ENCODE assay signal across 1 cellular context in genomic region chr6:166351715-166352285, GRCh38.
A peak's percentile ranks its signal among the peaks of the same experiment; 100 is the strongest.
TF ChIP-seq lines count a peak whose summit lies in the region.

No MANE protein-coding gene starts in this region.

TF ChIP-seq in HepG2, 621 proteins besides CTCF, POLR2A, EP300 and RAD21 (continues in another document):
- peak; percentile 23; the same call in 1 of the 2 replicates for TF ChIP-seq HMG20A (CRISPR knock-in tag; IDR thresholded peaks at IDR 0.05; ENCODE audit: borderline replicate concordance)
- 0 out of 2 replicates have a peak, but pooled peaks have one; percentile 25 for TF ChIP-seq NR2F6 (IDR thresholded peaks at IDR 0.05)
- TF ChIP-seq NR2F6 (CRISPR knock-in tag; IDR thresholded peaks at IDR 0.05): peak; percentile 9; the same call in 1 of the 2 replicates
- TF ChIP-seq ARID5B (CRISPR knock-in tag; IDR thresholded peaks at IDR 0.05): peak; percentile 77
- no peak for TF ChIP-seq CREB1 (IDR thresholded peaks at IDR 0.05)
- TF ChIP-seq CREB1 (CRISPR knock-in tag; IDR thresholded peaks at IDR 0.05): peak; percentile 39; the same call in 1 of the 2 replicates
- TF ChIP-seq HOMEZ (CRISPR knock-in tag; IDR thresholded peaks at IDR 0.05; ENCODE audit: low read depth): peak; percentile 52
- no peak for TF ChIP-seq ZSCAN12 (CRISPR knock-in tag; IDR thresholded peaks at IDR 0.05)
- peak; percentile 44; the same call in 1 of the 2 replicates for TF ChIP-seq SIX1 (CRISPR knock-in tag; IDR thresholded peaks at IDR 0.05; ENCODE audit: borderline replicate concordance)
- peak; percentile 17; the same call in 1 of the 2 replicates for TF ChIP-seq ATF2 (CRISPR knock-in tag; IDR thresholded peaks at IDR 0.05)
- 0 out of 2 replicates have a peak, but pooled peaks have one; percentile 38 for TF ChIP-seq TFE3 (CRISPR knock-in tag; IDR thresholded peaks at IDR 0.05)
- TF ChIP-seq TBX3 (IDR thresholded peaks at IDR 0.05; ENCODE audit: borderline replicate concordance): peak; percentile 53; the same call in 1 of the 2 replicates
- peak; percentile 74; the same call in 1 of the 2 replicates for TF ChIP-seq NCOA2 (CRISPR knock-in tag; IDR thresholded peaks at IDR 0.05)
- TF ChIP-seq, protein P1, sequence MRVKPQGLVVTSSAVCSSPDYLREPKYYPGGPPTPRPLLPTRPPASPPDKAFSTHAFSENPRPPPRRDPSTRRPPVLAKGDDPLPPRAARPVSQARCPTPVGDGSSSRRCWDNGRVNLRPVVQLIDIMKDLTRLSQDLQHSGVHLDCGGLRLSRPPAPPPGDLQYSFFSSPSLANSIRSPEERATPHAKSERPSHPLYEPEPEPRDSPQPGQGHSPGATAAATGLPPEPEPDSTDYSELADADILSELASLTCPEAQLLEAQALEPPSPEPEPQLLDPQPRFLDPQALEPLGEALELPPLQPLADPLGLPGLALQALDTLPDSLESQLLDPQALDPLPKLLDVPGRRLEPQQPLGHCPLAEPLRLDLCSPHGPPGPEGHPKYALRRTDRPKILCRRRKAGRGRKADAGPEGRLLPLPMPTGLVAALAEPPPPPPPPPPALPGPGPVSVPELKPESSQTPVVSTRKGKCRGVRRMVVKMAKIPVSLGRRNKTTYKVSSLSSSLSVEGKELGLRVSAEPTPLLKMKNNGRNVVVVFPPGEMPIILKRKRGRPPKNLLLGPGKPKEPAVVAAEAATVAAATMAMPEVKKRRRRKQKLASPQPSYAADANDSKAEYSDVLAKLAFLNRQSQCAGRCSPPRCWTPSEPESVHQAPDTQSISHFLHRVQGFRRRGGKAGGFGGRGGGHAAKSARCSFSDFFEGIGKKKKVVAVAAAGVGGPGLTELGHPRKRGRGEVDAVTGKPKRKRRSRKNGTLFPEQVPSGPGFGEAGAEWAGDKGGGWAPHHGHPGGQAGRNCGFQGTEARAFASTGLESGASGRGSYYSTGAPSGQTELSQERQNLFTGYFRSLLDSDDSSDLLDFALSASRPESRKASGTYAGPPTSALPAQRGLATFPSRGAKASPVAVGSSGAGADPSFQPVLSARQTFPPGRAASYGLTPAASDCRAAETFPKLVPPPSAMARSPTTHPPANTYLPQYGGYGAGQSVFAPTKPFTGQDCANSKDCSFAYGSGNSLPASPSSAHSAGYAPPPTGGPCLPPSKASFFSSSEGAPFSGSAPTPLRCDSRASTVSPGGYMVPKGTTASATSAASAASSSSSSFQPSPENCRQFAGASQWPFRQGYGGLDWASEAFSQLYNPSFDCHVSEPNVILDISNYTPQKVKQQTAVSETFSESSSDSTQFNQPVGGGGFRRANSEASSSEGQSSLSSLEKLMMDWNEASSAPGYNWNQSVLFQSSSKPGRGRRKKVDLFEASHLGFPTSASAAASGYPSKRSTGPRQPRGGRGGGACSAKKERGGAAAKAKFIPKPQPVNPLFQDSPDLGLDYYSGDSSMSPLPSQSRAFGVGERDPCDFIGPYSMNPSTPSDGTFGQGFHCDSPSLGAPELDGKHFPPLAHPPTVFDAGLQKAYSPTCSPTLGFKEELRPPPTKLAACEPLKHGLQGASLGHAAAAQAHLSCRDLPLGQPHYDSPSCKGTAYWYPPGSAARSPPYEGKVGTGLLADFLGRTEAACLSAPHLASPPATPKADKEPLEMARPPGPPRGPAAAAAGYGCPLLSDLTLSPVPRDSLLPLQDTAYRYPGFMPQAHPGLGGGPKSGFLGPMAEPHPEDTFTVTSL (CRISPR knock-in tag; IDR thresholded peaks at IDR 0.05; ENCODE audit: borderline replicate concordance): peak; percentile 75; the same call in 1 of the 2 replicates
- TF ChIP-seq, protein P2, sequence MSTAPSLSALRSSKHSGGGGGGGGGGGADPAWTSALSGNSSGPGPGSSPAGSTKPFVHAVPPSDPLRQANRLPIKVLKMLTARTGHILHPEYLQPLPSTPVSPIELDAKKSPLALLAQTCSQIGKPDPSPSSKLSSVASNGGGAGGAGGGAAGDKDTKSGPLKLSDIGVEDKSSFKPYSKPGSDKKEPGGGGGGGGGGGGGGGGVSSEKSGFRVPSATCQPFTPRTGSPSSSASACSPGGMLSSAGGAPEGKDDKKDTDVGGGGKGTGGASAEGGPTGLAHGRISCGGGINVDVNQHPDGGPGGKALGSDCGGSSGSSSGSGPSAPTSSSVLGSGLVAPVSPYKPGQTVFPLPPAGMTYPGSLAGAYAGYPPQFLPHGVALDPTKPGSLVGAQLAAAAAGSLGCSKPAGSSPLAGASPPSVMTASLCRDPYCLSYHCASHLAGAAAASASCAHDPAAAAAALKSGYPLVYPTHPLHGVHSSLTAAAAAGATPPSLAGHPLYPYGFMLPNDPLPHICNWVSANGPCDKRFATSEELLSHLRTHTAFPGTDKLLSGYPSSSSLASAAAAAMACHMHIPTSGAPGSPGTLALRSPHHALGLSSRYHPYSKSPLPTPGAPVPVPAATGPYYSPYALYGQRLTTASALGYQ (CRISPR knock-in tag; IDR thresholded peaks at IDR 0.05): peak; percentile 61; the same call in 1 of the 2 replicates
- TF ChIP-seq FOXJ3 (CRISPR knock-in tag; IDR thresholded peaks at IDR 0.05; ENCODE audit: borderline replicate concordance): peak; percentile 69; the same call in 1 of the 2 replicates
- TF ChIP-seq SAP130 (CRISPR knock-in tag; IDR thresholded peaks at IDR 0.05; ENCODE audit: low read depth): peak; percentile 67
- peak; percentile 49; the same call in 1 of the 2 replicates for TF ChIP-seq SIN3A (IDR thresholded peaks at IDR 0.05; ENCODE audit: borderline replicate concordance, low read depth, low read length)
- TF ChIP-seq ZNF597 (CRISPR knock-in tag; IDR thresholded peaks at IDR 0.05): no peak
- peak; percentile 55 for TF ChIP-seq MED1 (CRISPR knock-in tag; IDR thresholded peaks at IDR 0.05)
- TF ChIP-seq, protein P3, sequence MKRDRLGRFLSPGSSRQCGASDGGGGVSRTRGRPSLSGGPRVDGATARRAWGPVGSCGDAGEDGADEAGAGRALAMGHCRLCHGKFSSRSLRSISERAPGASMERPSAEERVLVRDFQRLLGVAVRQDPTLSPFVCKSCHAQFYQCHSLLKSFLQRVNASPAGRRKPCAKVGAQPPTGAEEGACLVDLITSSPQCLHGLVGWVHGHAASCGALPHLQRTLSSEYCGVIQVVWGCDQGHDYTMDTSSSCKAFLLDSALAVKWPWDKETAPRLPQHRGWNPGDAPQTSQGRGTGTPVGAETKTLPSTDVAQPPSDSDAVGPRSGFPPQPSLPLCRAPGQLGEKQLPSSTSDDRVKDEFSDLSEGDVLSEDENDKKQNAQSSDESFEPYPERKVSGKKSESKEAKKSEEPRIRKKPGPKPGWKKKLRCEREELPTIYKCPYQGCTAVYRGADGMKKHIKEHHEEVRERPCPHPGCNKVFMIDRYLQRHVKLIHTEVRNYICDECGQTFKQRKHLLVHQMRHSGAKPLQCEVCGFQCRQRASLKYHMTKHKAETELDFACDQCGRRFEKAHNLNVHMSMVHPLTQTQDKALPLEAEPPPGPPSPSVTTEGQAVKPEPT (CRISPR knock-in tag; IDR thresholded peaks at IDR 0.05; ENCODE audit: low read depth): no peak
- TF ChIP-seq ZNF432 (CRISPR knock-in tag; IDR thresholded peaks at IDR 0.05; ENCODE audit: borderline replicate concordance): no peak
- 0 out of 2 replicates have a peak, but pooled peaks have one; percentile 36 for TF ChIP-seq PPARG (CRISPR knock-in tag; conservative IDR thresholded peaks at IDR 0.05)
- peak; percentile 26 for TF ChIP-seq TEAD3 (CRISPR knock-in tag; optimal IDR thresholded peaks at IDR 0.05; ENCODE audit: borderline replicate concordance)
- TF ChIP-seq ZBTB7B (CRISPR knock-in tag; IDR thresholded peaks at IDR 0.05): no peak
- no peak for TF ChIP-seq PRDM10 (CRISPR knock-in tag; IDR thresholded peaks at IDR 0.05; ENCODE audit: low read depth)
- peak; percentile 6; the same call in 1 of the 2 replicates for TF ChIP-seq RXRB (CRISPR knock-in tag; IDR thresholded peaks at IDR 0.05; ENCODE audit: borderline replicate concordance)
- peak; percentile 11; the same call in 1 of the 2 replicates for TF ChIP-seq SIX4 (CRISPR knock-in tag; IDR thresholded peaks at IDR 0.05)
- TF ChIP-seq ZMYM4 (CRISPR knock-in tag; IDR thresholded peaks at IDR 0.05): peak; percentile 59; the same call in 1 of the 2 replicates
- TF ChIP-seq MLLT10 (CRISPR knock-in tag; IDR thresholded peaks at IDR 0.05): no peak
